Comparison of ENCODE assay signal across 34 cellular contexts in genomic region chr9:108062680-108063079, GRCh38.
"Had no signal": no experiment of that assay in that cellular context is flagged by ENCODE, and none has a peak within 500 bp of the region (broad histone marks: within the 10 kb centered on the region; RNA-seq: fewer than 3 reads in every experiment).

No MANE protein-coding gene starts in this region.

- H3K9me3 ChIP-seq: MG63 had no signal

- H3K4me3 ChIP-seq: MG63 had no signal

- H3K27me3 ChIP-seq: MG63 had no signal

- DNase-seq: Karpas-422, Kasumi-1, MG63, MM.1S, MV-4-11, NCI-H1048, NCI-H1092, NCI-H1092 treated with DMSO at 0.1 percent for 48 hours, NCI-H1105, NCI-H1105 treated with DMSO at 0.1 percent for 48 hours, NCI-H1417, NCI-H1417 treated with DMSO at 0.1 percent for 48 hours, NCI-H1436, NCI-H1436 treated with DMSO at 0.1 percent for 48 hours, NCI-H146, NCI-H1694, NCI-H1694 treated with DMSO at 0.1 percent for 48 hours, NCI-H187, NCI-H187 treated with DMSO at 0.1 percent for 48 hours, NCI-H1930, NCI-H2029, NCI-H2029 treated with DMSO at 0.1 percent for 48 hours, NCI-H2081, NCI-H2081 treated with DMSO at 0.1 percent for 48 hours, NCI-H2107, NCI-H2171, NCI-H2171 treated with DMSO at 0.1 percent for 48 hours, NCI-H2227 treated with DMSO at 0.1 percent for 48 hours, NCI-H226, NCI-H345, NCI-H446, NCI-H446 treated with DMSO at 0.1 percent for 48 hours, NCI-H510A, NCI-H510A treated with DMSO at 0.1 percent for 48 hours had no signal

- H3K36me3 ChIP-seq: MG63 had no signal
